ENCODE assay signal across 3 cellular contexts in genomic region chr3:184126006-184126405, GRCh38.
TF ChIP-seq lines count a peak whose summit lies in the region.

No MANE protein-coding gene starts in this region.

TF ChIP-seq in SK-N-SH, 30 proteins besides CTCF, POLR2A, EP300 and RAD21:
- TF ChIP-seq USF1 (IDR thresholded peaks at IDR 0.05; ENCODE audit: borderline replicate concordance, low read depth), result no peak
- TF ChIP-seq RXRA (IDR thresholded peaks at IDR 0.05; ENCODE audit: borderline replicate concordance, low read depth), result no peak
- TF ChIP-seq TCF12 (IDR thresholded peaks at IDR 0.05), result no peak
- no peak for TF ChIP-seq NFIC (IDR thresholded peaks at IDR 0.05; ENCODE audit: borderline replicate concordance)
- no peak for TF ChIP-seq TEAD4 (IDR thresholded peaks at IDR 0.05; ENCODE audit: borderline replicate concordance, insufficient read depth)
- no peak for TF ChIP-seq IRF3 (IDR thresholded peaks at IDR 0.05; ENCODE audit: low read depth, low read length)
- TF ChIP-seq TAF1 (IDR thresholded peaks at IDR 0.05; ENCODE audit: borderline replicate concordance, low read depth, low read length), result no peak
- no peak for TF ChIP-seq ELF1 (IDR thresholded peaks at IDR 0.05)
- TF ChIP-seq YY1 (IDR thresholded peaks at IDR 0.05; ENCODE audit: low read depth), result no peak
- TF ChIP-seq MXI1 (IDR thresholded peaks at IDR 0.05; ENCODE audit: low read depth, low read length), result no peak
- no peak for TF ChIP-seq JUND (IDR thresholded peaks at IDR 0.05)
- TF ChIP-seq USF2 (IDR thresholded peaks at IDR 0.05; ENCODE audit: borderline replicate concordance, low read depth, low read length), result no peak
- TF ChIP-seq ZBTB33 (IDR thresholded peaks at IDR 0.05; ENCODE audit: borderline replicate concordance, low read depth), result no peak
- TF ChIP-seq SMC3 (IDR thresholded peaks at IDR 0.05; ENCODE audit: low read depth, low read length), result no peak
- TF ChIP-seq NRF1 (IDR thresholded peaks at IDR 0.05; ENCODE audit: low read depth, low read length), result no peak
- no peak for TF ChIP-seq MAX (IDR thresholded peaks at IDR 0.05; ENCODE audit: low read depth)
- no peak for TF ChIP-seq RFX5 (IDR thresholded peaks at IDR 0.05; ENCODE audit: low read length)

TF ChIP-seq in SK-N-SH treated with all-trans-retinoic acid at 6 μM for 48 hours, 23 proteins besides CTCF, POLR2A, EP300 and RAD21:
- TF ChIP-seq CSDC2 (CRISPR knock-in tag; IDR thresholded peaks at IDR 0.05) (no peak), RARB (CRISPR knock-in tag; IDR thresholded peaks at IDR 0.05) (no peak), BACH2 (CRISPR knock-in tag; IDR thresholded peaks at IDR 0.05; ENCODE audit: borderline replicate concordance) (no peak)

TF ChIP-seq in IMR-90, 13 proteins besides CTCF, POLR2A, EP300 and RAD21:
- TF ChIP-seq BHLHE40 (IDR thresholded peaks at IDR 0.05; ENCODE audit: low read depth, low read length) (no peak), MXI1 (IDR thresholded peaks at IDR 0.05; ENCODE audit: borderline replicate concordance, low read depth, low read length) (no peak), FOS (IDR thresholded peaks at IDR 0.05; ENCODE audit: low read depth, low read length) (no peak), MAFK (IDR thresholded peaks at IDR 0.05; ENCODE audit: low read depth, low read length) (no peak), CHD1 (IDR thresholded peaks at IDR 0.05; ENCODE audit: low read depth, low read length) (no peak), ELK1 (IDR thresholded peaks at IDR 0.05; ENCODE audit: borderline replicate concordance, low read depth, low read length) (no peak), RCOR1 (IDR thresholded peaks at IDR 0.05; ENCODE audit: insufficient replicate concordance, low read length) (no peak), NFE2L2 (IDR thresholded peaks at IDR 0.05; ENCODE audit: low read depth, low read length) (no peak), USF2 (IDR thresholded peaks at IDR 0.05; ENCODE audit: low read depth, low read length) (no peak), MAZ (IDR thresholded peaks at IDR 0.05; ENCODE audit: borderline replicate concordance, low read depth, low read length) (no peak)
